24 cellular contexts compared by ENCODE assay signal in the genomic region with DNA sequence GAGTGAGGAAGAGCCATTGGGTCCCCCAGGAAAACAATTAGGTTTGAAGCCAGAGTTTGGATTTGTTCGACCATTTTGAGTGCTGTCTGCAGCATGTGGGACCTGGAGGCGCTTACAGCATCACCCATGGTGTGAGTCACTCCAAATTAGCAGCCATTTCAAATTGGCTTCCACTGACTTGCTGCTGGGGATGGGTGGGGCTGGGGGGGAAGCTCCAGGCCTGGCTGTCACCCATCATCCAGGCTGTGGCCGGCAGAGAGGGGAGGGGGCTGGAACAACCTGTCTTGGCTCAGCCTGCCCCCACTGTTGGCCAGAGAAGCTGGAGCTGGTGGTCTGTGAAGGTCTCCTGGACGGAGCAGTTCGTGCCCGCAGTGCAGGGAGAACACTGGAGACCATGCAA. TPM values are rescaled to one million over a fixed set of nuclear protein-coding genes. Genes with fewer than 3 reads are reported as not detected.
DNase-seq lines count a peak whose midpoint lies in the region; ATAC-seq and TF ChIP-seq lines count a peak whose summit lies in the region.
"Had no signal": no experiment of that assay in that cellular context is flagged by ENCODE, and none has a peak within 500 bp of the region (broad histone marks: within the 10 kb centered on the region; RNA-seq: fewer than 3 reads in every experiment).

No MANE protein-coding gene starts in this region.

- H3K27me3 ChIP-seq in left ventricle myocardium inferior (ENCODE audit: low read depth) (no peaks in the 10 kb centered on the region), esophagus squamous epithelium (no peaks in the 10 kb centered on the region), suprapubic skin (no peaks in the 10 kb centered on the region)
- no peaks in the 10 kb centered on the region for H3K27me3 ChIP-seq in effector memory CD4-positive, alpha-beta T cell (replicated peaks; ENCODE audit: control insufficient read depth, insufficient read depth, low read length, poor library complexity, severe bottlenecking)
- H3K27me3 ChIP-seq: brain microvascular endothelial cell, heart left ventricle had no signal

- TF ChIP-seq POLR2A in esophagus squamous epithelium (IDR thresholded peaks at IDR 0.05) (no peak), suprapubic skin (IDR thresholded peaks at IDR 0.05) (no peak)

- H3K4me3 ChIP-seq in left ventricle myocardium inferior (no peak overlapping the region), esophagus squamous epithelium (no peak overlapping the region), suprapubic skin (no peak overlapping the region)
- H3K4me3 ChIP-seq in effector memory CD4-positive, alpha-beta T cell (ENCODE audit: insufficient read depth, low read depth, low read length, poor library complexity, severe bottlenecking): no peak overlapping the region
- H3K4me3 ChIP-seq: heart left ventricle had no signal

- no peak for ATAC-seq in left ventricle myocardium superior
- no peak for ATAC-seq in left lobe of liver
- ATAC-seq: heart left ventricle; natural killer cell treated with Interleukin-12 subunit alpha and Interleukin-12 subunit beta and Interleukin-15 and Interleukin-18, amount 100 ng/mL, for 72 hours; stimulated activated memory B cell treated with anti-CD40 and anti-IgM and Interleukin-4, amounts not matched to agents 10 μg/mL and 1 μg/mL and 100 μg/mL, for 72 hours had no signal

- no peaks in the 10 kb centered on the region for H3K9me3 ChIP-seq in left ventricle myocardium inferior (replicated peaks)
- no peaks in the 10 kb centered on the region for H3K9me3 ChIP-seq in esophagus squamous epithelium
- no peaks in the 10 kb centered on the region for H3K9me3 ChIP-seq in suprapubic skin
- H3K9me3 ChIP-seq in effector memory CD4-positive, alpha-beta T cell (ENCODE audit: control insufficient read depth, low read length): no peaks in the 10 kb centered on the region
- H3K9me3 ChIP-seq: heart left ventricle had no signal

- DNase-seq in left ventricle myocardium inferior: no peak
- no peak for DNase-seq in left ventricle myocardium superior
- DNase-seq in NCI-H446 (lab: John Stamatoyannopoulos, UW): peak; percentile 18 to 35
- no peak for DNase-seq in esophagus squamous epithelium (lab: John Stamatoyannopoulos, UW)
- no peak for DNase-seq in suprapubic skin (ENCODE audit: low spot score in 2 of 2)
- no peak for DNase-seq in kidney glomerular epithelial cell (lab: John Stamatoyannopoulos, UW)
- no peak for DNase-seq in effector memory CD4-positive, alpha-beta T cell
- DNase-seq in left lobe of liver (ENCODE audit: low spot score): no peak
- DNase-seq: activated CD4-positive, alpha-beta memory T cell treated with anti-CD3 and anti-CD28 coated beads for 36 hours; activated CD4-positive, alpha-beta T cell treated with anti-CD3 and anti-CD28 coated beads for 1 hour; activated CD8-positive, alpha-beta memory T cell treated with anti-CD3 and anti-CD28 coated beads, Interleukin-2, amount 50 U/mL, for 4 hours; activated naive CD4-positive, alpha-beta T cell; brain microvascular endothelial cell; CD4-positive, alpha-beta memory T cell; heart left ventricle; KG1; mammary epithelial cell; MM.1S; NCI-H2029 treated with DMSO at 0.1 percent for 48 hours; NCI-H748 treated with DMSO at 0.1 percent for 48 hours; SHP77 treated with DMSO at 0.1 percent for 48 hours had no signal

- 31 to 74% methylated on average over 2 to 6 of the region's 6 CpGs for WGBS in esophagus squamous epithelium, 2 donors
- WGBS in suprapubic skin: 59% methylated on average over 6 of the region's 6 CpGs

- intact Hi-C loops in left ventricle myocardium inferior (cut with micrococcal nuclease) (no loop called here), left ventricle myocardium superior (cut with micrococcal nuclease) (no loop called here), esophagus squamous epithelium (cut with DNase I) (no loop called here)

- TF ChIP-seq EP300 in suprapubic skin (IDR thresholded peaks at IDR 0.05): no peak

- H3K36me3 ChIP-seq in left ventricle myocardium inferior (no peaks in the 10 kb centered on the region), esophagus squamous epithelium (peaks cover 0 to 34% (median 0%) of the 10 kb centered on the region in 3 donors), suprapubic skin (peaks cover 2% of the 10 kb centered on the region)
- H3K36me3 ChIP-seq in effector memory CD4-positive, alpha-beta T cell (ENCODE audit: control insufficient read depth, insufficient read depth, low read length): no peaks in the 10 kb centered on the region
- H3K36me3 ChIP-seq: brain microvascular endothelial cell had no signal

- peaks cover 94% of the 10 kb centered on the region for H3K4me1 ChIP-seq in left ventricle myocardium inferior
- H3K4me1 ChIP-seq in esophagus squamous epithelium: peaks cover 6 to 75% (median 18%) of the 10 kb centered on the region in 3 donors
- H3K4me1 ChIP-seq in suprapubic skin: peaks cover 63% of the 10 kb centered on the region
- no peaks in the 10 kb centered on the region for H3K4me1 ChIP-seq in effector memory CD4-positive, alpha-beta T cell (ENCODE audit: control insufficient read depth, insufficient read depth, low read length, poor library complexity, severe bottlenecking)

- peak overlapping the region; percentile 95 for H3K27ac ChIP-seq in left ventricle myocardium inferior (replicated peaks)
- H3K27ac ChIP-seq in esophagus squamous epithelium: peak overlapping the region in 3 of 4 donors; percentile 12 to 48 (median 36)
- peak overlapping the region; percentile 51 for H3K27ac ChIP-seq in suprapubic skin
- no peak overlapping the region for H3K27ac ChIP-seq in effector memory CD4-positive, alpha-beta T cell (ENCODE audit: insufficient read depth, low read length, poor library complexity, severe bottlenecking)
- H3K27ac ChIP-seq: brain microvascular endothelial cell had no signal

- TF ChIP-seq CTCF in left ventricle myocardium inferior (IDR thresholded peaks at IDR 0.05; ENCODE audit: borderline replicate concordance) (no peak), esophagus squamous epithelium (IDR thresholded peaks at IDR 0.05) (no peak), suprapubic skin (IDR thresholded peaks at IDR 0.05) (no peak)

RNA-seq across cellular contexts. Expression of a gene that starts 11.1 kb away (rescaled TPM):
- 305 TPM for total RNA-seq in left ventricle myocardium inferior
- total RNA-seq in left ventricle myocardium superior: 159 TPM
- 10 to 100 TPM; 10.6 to 23.7 (median 17.6) TPM for total RNA-seq in esophagus squamous epithelium
- 10 to 100 TPM; 27.8 to 47.2 (median 34.3) TPM for total RNA-seq in suprapubic skin
- total RNA-seq in left lobe of liver: 43.7 TPM
- total RNA-seq: T-helper 2 cell treated with Interferon-gamma antibody and Interleukin-4, amounts not matched to agents 100 ng/mL and 5 ng/mL, for 36 hours had no signal

Comparison
In these comparisons a context has a peak if more than half of its experiments do, and no peak if none do; other contexts are left out.
1. DNase-seq: peak in NCI-H446 (2 of 2); none in left ventricle myocardium inferior (single experiment), left ventricle myocardium superior (single experiment), esophagus squamous epithelium (single experiment), suprapubic skin (0 of 2), kidney glomerular epithelial cell (single experiment), effector memory CD4-positive, alpha-beta T cell (0 of 3) and left lobe of liver (single experiment).